ENCODE assay signal across 12 cellular contexts in the genomic region with DNA sequence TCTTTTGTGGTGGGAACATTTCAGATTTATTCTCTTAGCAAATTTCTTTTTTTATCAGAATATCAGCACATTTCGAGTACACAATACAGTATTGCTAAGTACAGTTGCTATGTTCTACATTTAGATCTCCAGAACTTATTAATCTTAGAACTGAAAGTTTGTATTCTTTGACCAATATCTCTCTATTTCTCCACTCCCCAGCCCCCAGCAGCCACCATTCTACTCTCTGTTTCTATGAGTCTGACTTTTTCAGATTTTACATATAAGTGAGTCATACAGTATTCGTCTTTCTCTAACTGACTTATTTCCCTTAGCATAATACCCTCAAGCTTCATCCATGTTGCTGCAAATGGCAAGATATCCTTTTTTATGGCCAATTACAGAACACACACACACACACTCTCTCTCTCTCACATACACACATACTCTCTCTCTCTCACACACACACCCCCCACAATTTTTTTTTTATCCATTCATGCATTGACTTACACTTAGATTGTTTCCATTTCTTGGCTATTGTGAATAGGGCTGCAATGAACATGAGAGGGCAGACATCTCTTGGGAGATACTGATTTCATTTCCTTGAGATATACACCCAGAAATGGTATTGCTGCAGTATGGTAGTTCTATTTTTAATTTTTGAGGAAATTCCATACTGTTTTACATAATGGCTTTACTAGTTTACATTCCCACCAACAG. TPM values are rescaled to one million over a fixed set of nuclear protein-coding genes. Genes with fewer than 3 reads are reported as not detected.
DNase-seq lines count a peak whose midpoint lies in the region; ATAC-seq and TF ChIP-seq lines count a peak whose summit lies in the region.
"Had no signal": no experiment of that assay in that cellular context is flagged by ENCODE, and none has a peak within 500 bp of the region (broad histone marks: within the 10 kb centered on the region; RNA-seq: fewer than 3 reads in every experiment).

No MANE protein-coding gene starts in this region.

- H3K27ac Mint-ChIP-seq in activated CD8-positive, alpha-beta T cell treated with anti-CD3 and anti-CD28 coated beads for 36 hours = no peak overlapping the region
- H3K27ac Mint-ChIP-seq in activated CD8-positive, alpha-beta T cell treated with anti-CD3 and anti-CD28 coated beads, Interleukin-2, amount 10 ng/mL, durations not matched to agents 7 days and 5 days = no peak overlapping the region
- H3K27ac Mint-ChIP-seq in mesothelial cell of epicardium = no peak overlapping the region
- H3K27ac Mint-ChIP-seq: T-cell had no signal

- H2AFZ ChIP-seq in MM.1S (ENCODE audit: low read length) = no peak overlapping the region

- H3K36me3 Mint-ChIP-seq in activated CD8-positive, alpha-beta T cell treated with anti-CD3 and anti-CD28 coated beads for 36 hours (ENCODE audit: low read depth) = peaks cover 1% of the 10 kb centered on the region
- no peaks in the 10 kb centered on the region for H3K36me3 Mint-ChIP-seq in activated CD8-positive, alpha-beta T cell treated with anti-CD3 and anti-CD28 coated beads, Interleukin-2, amount 10 ng/mL, durations not matched to agents 7 days and 5 days (ENCODE audit: low read depth)
- peaks cover under 1% of the 10 kb centered on the region for H3K36me3 Mint-ChIP-seq in mesothelial cell of epicardium

- H3K4me1 Mint-ChIP-seq in activated CD8-positive, alpha-beta T cell treated with anti-CD3 and anti-CD28 coated beads for 36 hours (ENCODE audit: low read depth) = peaks cover 8% of the 10 kb centered on the region
- H3K4me1 Mint-ChIP-seq in activated CD8-positive, alpha-beta T cell treated with anti-CD3 and anti-CD28 coated beads, Interleukin-2, amount 10 ng/mL, durations not matched to agents 7 days and 5 days (ENCODE audit: low read depth) = no peaks in the 10 kb centered on the region
- no peaks in the 10 kb centered on the region for H3K4me1 Mint-ChIP-seq in mesothelial cell of epicardium
- H3K4me1 Mint-ChIP-seq: T-cell had no signal

- CTCF ChIA-PET in activated CD8-positive, alpha-beta T cell treated with anti-CD3 and anti-CD28 coated beads for 36 hours (lab: Charles Lee) = interaction anchor here (1.0 kb wide), 1 partner anchor 30 kb away, joined by 3 read pairs; no protein-coding TSS in a partner anchor
- CTCF ChIA-PET in activated CD8-positive, alpha-beta T cell treated with anti-CD3 and anti-CD28 coated beads, Interleukin-2, amount 10 ng/mL, durations not matched to agents 7 days and 5 days (lab: Charles Lee) = no interaction called here

- H3K4me3 ChIP-seq in MM.1S (ENCODE audit: low read length) (no peak overlapping the region), gastrocnemius medialis (no peak overlapping the region)
- H3K4me3 ChIP-seq: MG63 had no signal

- H3K9ac ChIP-seq in MM.1S (ENCODE audit: low read length) = no peak overlapping the region

- in situ Hi-C loops in gastrocnemius medialis (cut with MboI; ENCODE audit: low sequenced_read_pairs in 4 of 4) = no loop called here

- TF ChIP-seq POLR2A in gastrocnemius medialis (IDR thresholded peaks at IDR 0.05) = no peak

- peaks cover 9% of the 10 kb centered on the region for H3K4me1 ChIP-seq in MM.1S (ENCODE audit: low read length)
- no peaks in the 10 kb centered on the region for H3K4me1 ChIP-seq in gastrocnemius medialis

- peak; percentile 54 for DNase-seq in activated CD8-positive, alpha-beta T cell treated with anti-CD3 and anti-CD28 coated beads for 36 hours
- no peak for DNase-seq in activated CD8-positive, alpha-beta T cell treated with anti-CD3 and anti-CD28 coated beads, Interleukin-2, amount 10 ng/mL, durations not matched to agents 7 days and 5 days
- DNase-seq in MM.1S (peak; percentile 19), iPS-NIHi11 (ENCODE audit: low spot score) (no peak), mesothelial cell of epicardium (ENCODE audit: low spot score in 2 of 2, unreplicated experiment in 2 of 2) (no peak), gastrocnemius medialis (no peak)
- peak; percentile 35 to 41 for DNase-seq in stimulated activated CD4-positive, alpha-beta T cell treated with anti-CD3 and anti-CD28 coated beads, Interleukin-2, amount 100 ng/mL, for 24 hours
- DNase-seq: MG63, NCI-H2171, T-cell had no signal

- H3F3A ChIP-seq in MM.1S (ENCODE audit: insufficient read depth, low read length) = peaks cover 3% of the 10 kb centered on the region; the same call in 1 of the 2 replicates

- intact Hi-C loops in activated CD8-positive, alpha-beta T cell treated with anti-CD3 and anti-CD28 coated beads for 36 hours (cut with micrococcal nuclease) = loop anchor here (5.0 kb wide), 1 partner anchor 44 kb away; no protein-coding TSS in a partner anchor
- intact Hi-C loops in gastrocnemius medialis (cut with DNase I; ENCODE audit: low total_unique reads) = no loop called here

- H3K4me2 ChIP-seq in MM.1S (ENCODE audit: low read depth, low read length) = 0 out of 2 replicates have a peak overlapping the region, but pooled peaks have one; percentile 0

- peaks cover 7% of the 10 kb centered on the region for H3K9me3 Mint-ChIP-seq in activated CD8-positive, alpha-beta T cell treated with anti-CD3 and anti-CD28 coated beads for 36 hours
- H3K9me3 Mint-ChIP-seq in activated CD8-positive, alpha-beta T cell treated with anti-CD3 and anti-CD28 coated beads, Interleukin-2, amount 10 ng/mL, durations not matched to agents 7 days and 5 days (ENCODE audit: insufficient read depth) = peaks cover 2% of the 10 kb centered on the region
- peaks cover 51% of the 10 kb centered on the region for H3K9me3 Mint-ChIP-seq in mesothelial cell of epicardium

- H3K27me3 Mint-ChIP-seq in activated CD8-positive, alpha-beta T cell treated with anti-CD3 and anti-CD28 coated beads for 36 hours = peaks cover 35% of the 10 kb centered on the region
- H3K27me3 Mint-ChIP-seq in activated CD8-positive, alpha-beta T cell treated with anti-CD3 and anti-CD28 coated beads, Interleukin-2, amount 10 ng/mL, durations not matched to agents 7 days and 5 days (ENCODE audit: low read depth) = peaks cover 14% of the 10 kb centered on the region
- no peaks in the 10 kb centered on the region for H3K27me3 Mint-ChIP-seq in mesothelial cell of epicardium (ENCODE audit: low read depth)

- no peaks in the 10 kb centered on the region for H3K9me2 ChIP-seq in MM.1S (replicated peaks; ENCODE audit: insufficient read depth, low read length)

- H3K36me3 ChIP-seq in MM.1S (replicated peaks; ENCODE audit: insufficient read depth, low read length) (no peaks in the 10 kb centered on the region), gastrocnemius medialis (no peaks in the 10 kb centered on the region)
- H3K36me3 ChIP-seq: MG63 had no signal

- no peak overlapping the region for H3K4me3 Mint-ChIP-seq in activated CD8-positive, alpha-beta T cell treated with anti-CD3 and anti-CD28 coated beads for 36 hours
- H3K4me3 Mint-ChIP-seq in activated CD8-positive, alpha-beta T cell treated with anti-CD3 and anti-CD28 coated beads, Interleukin-2, amount 10 ng/mL, durations not matched to agents 7 days and 5 days = no peak overlapping the region
- H3K4me3 Mint-ChIP-seq in mesothelial cell of epicardium = no peak overlapping the region
- H3K4me3 Mint-ChIP-seq: T-cell had no signal

- no peak overlapping the region for H3K27ac ChIP-seq in MM.1S (ENCODE audit: low read length)
- H3K27ac ChIP-seq in gastrocnemius medialis = no peak overlapping the region
- H3K27ac ChIP-seq: HL-60 had no signal

- no peaks in the 10 kb centered on the region for H3K79me2 ChIP-seq in MM.1S (ENCODE audit: low read length)

- peak; percentile 79 for ATAC-seq in activated CD8-positive, alpha-beta T cell treated with anti-CD3 and anti-CD28 coated beads for 36 hours
- ATAC-seq in activated CD8-positive, alpha-beta T cell treated with anti-CD3 and anti-CD28 coated beads, Interleukin-2, amount 10 ng/mL, durations not matched to agents 7 days and 5 days = no peak
- ATAC-seq in GM21515 (IDR thresholded peaks at IDR 0.05; ENCODE audit: unreplicated experiment) (peak; percentile 81), gastrocnemius medialis (no peak)
- ATAC-seq: T-cell had no signal

- H4K20me1 ChIP-seq in MM.1S (ENCODE audit: insufficient read depth, low read length) = no peaks in the 10 kb centered on the region

- no peaks in the 10 kb centered on the region for H3K27me3 ChIP-seq in MM.1S (replicated peaks; ENCODE audit: insufficient read depth, low read length)
- peaks cover 0 to 2% (median 0%) of the 10 kb centered on the region in 3 donors for H3K27me3 ChIP-seq in gastrocnemius medialis
- H3K27me3 ChIP-seq: MG63 had no signal

- no peak for TF ChIP-seq CTCF in activated CD8-positive, alpha-beta T cell treated with anti-CD3 and anti-CD28 coated beads for 36 hours (IDR thresholded peaks at IDR 0.05)
- peak; percentile 5; the same call in 1 of the 2 replicates for TF ChIP-seq CTCF in MM.1S (IDR thresholded peaks at IDR 0.05; ENCODE audit: low read length)
- TF ChIP-seq CTCF in mesothelial cell of epicardium (IDR thresholded peaks at IDR 0.05; ENCODE audit: unreplicated experiment) = no peak
- no peak for TF ChIP-seq CTCF in gastrocnemius medialis (IDR thresholded peaks at IDR 0.05 in 4 of 5, conservative IDR thresholded peaks at IDR 0.05 in 1 of 5)

- H3K9me3 ChIP-seq in MM.1S (replicated peaks; ENCODE audit: insufficient read depth, low read length) (no peaks in the 10 kb centered on the region), gastrocnemius medialis (peaks cover 0 to 5% (median 0%) of the 10 kb centered on the region in 3 donors)

- POLR2A ChIA-PET in activated CD8-positive, alpha-beta T cell treated with anti-CD3 and anti-CD28 coated beads for 36 hours (lab: Charles Lee) = no interaction called here
- POLR2A ChIA-PET in activated CD8-positive, alpha-beta T cell treated with anti-CD3 and anti-CD28 coated beads, Interleukin-2, amount 10 ng/mL, durations not matched to agents 7 days and 5 days (lab: Charles Lee) = no interaction called here

RNA-seq across cellular contexts. Expression of gene RPTN, which starts 15.7 kb away (rescaled TPM):
- not detected for total RNA-seq in activated CD8-positive, alpha-beta T cell treated with anti-CD3 and anti-CD28 coated beads for 36 hours
- not detected for total RNA-seq in activated CD8-positive, alpha-beta T cell treated with anti-CD3 and anti-CD28 coated beads, Interleukin-2, amount 10 ng/mL, durations not matched to agents 7 days and 5 days
- total RNA-seq in mesothelial cell of epicardium = not detected in 3 replicates
- not detected for total RNA-seq in gastrocnemius medialis
- total RNA-seq: T-cell had no signal

RNA-seq across cellular contexts. Expression of gene TCHH, which starts 28.1 kb away (rescaled TPM):
- total RNA-seq in activated CD8-positive, alpha-beta T cell treated with anti-CD3 and anti-CD28 coated beads for 36 hours = not detected
- under 1 TPM in 1 of 2 experiments, not detected in 1; 0.08 TPM for total RNA-seq in activated CD8-positive, alpha-beta T cell treated with anti-CD3 and anti-CD28 coated beads, Interleukin-2, amount 10 ng/mL, durations not matched to agents 7 days and 5 days
- total RNA-seq in mesothelial cell of epicardium (not detected in 3 replicates), gastrocnemius medialis (under 1 TPM in 1 of 4 donors, not detected in 3; 0.13 TPM)

RNA-seq across cellular contexts. Expression of gene TCHHL1, which starts 54.4 kb away (rescaled TPM):
- total RNA-seq in activated CD8-positive, alpha-beta T cell treated with anti-CD3 and anti-CD28 coated beads for 36 hours = not detected
- not detected for total RNA-seq in activated CD8-positive, alpha-beta T cell treated with anti-CD3 and anti-CD28 coated beads, Interleukin-2, amount 10 ng/mL, durations not matched to agents 7 days and 5 days
- total RNA-seq in mesothelial cell of epicardium (not detected in 3 replicates), gastrocnemius medialis (not detected)
- total RNA-seq: T-cell had no signal

Comparison
In these comparisons a context has a peak if more than half of its experiments do, and no peak if none do; other contexts are left out.
1. ATAC-seq: peak in activated CD8-positive, alpha-beta T cell treated with anti-CD3 and anti-CD28 coated beads for 36 hours (single experiment) and GM21515 (single experiment); none in activated CD8-positive, alpha-beta T cell treated with anti-CD3 and anti-CD28 coated beads, Interleukin-2, amount 10 ng/mL, durations not matched to agents 7 days and 5 days (single experiment) and gastrocnemius medialis (0 of 2).
2. DNase-seq: peak in activated CD8-positive, alpha-beta T cell treated with anti-CD3 and anti-CD28 coated beads for 36 hours (single experiment), MM.1S (single experiment) and stimulated activated CD4-positive, alpha-beta T cell treated with anti-CD3 and anti-CD28 coated beads, Interleukin-2, amount 100 ng/mL, for 24 hours (2 of 2); none in activated CD8-positive, alpha-beta T cell treated with anti-CD3 and anti-CD28 coated beads, Interleukin-2, amount 10 ng/mL, durations not matched to agents 7 days and 5 days (single experiment), iPS-NIHi11 (single experiment), mesothelial cell of epicardium (0 of 2) and gastrocnemius medialis (0 of 2).